8 cellular contexts compared by ENCODE assay signal in the genomic region with DNA sequence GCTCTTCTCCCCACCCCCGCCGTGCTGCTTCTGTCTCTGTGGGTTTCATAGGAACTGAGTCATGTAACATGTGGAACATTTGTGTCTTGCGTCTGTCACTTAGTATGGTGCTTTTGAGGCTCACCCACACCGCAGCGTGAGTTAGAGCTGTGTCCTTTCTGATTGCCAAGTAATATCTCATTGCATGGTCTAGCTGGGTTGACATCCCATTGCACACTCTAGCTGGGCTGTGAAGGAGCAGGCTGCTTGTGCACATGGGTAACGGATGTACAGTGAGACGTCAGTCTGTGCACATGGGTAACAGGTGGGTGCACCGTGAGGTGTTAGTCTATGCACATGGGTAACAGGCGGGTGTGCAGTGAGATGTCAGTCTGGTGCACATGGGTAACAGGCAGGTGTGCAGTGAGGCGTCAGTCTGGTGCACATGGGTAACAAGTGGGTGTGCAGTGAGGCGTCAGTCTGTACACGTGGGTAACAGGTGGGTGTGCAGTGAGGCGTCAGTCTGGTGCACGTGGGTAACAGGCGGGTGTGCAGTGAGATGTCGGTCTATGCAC. TPM values are rescaled to one million over a fixed set of nuclear protein-coding genes. Genes with fewer than 3 reads are reported as not detected.
A peak's percentile ranks its signal among the peaks of the same experiment; 100 is the strongest.
DNase-seq lines count a peak whose midpoint lies in the region; ATAC-seq and TF ChIP-seq lines count a peak whose summit lies in the region.
"Not testable (repeated sequence)": the region's sequence is repeated elsewhere in the genome, so short reads cannot be mapped to it uniquely, and the experiment has no call there.

No MANE protein-coding gene starts in this region.

- H3K4me3 ChIP-seq in heart right ventricle, result not testable (repeated sequence)

- not testable (repeated sequence) for H3K9me3 ChIP-seq in heart right ventricle

- peak overlapping the region; percentile 60 for H3K4me3 Mint-ChIP-seq in activated T-helper 17 cell treated with anti-CD3 and anti-CD28 coated beads, Interleukin-2, amount 50 U/mL, for 72 hours
- H3K4me3 Mint-ChIP-seq in stimulated activated naive CD8-positive, alpha-beta T cell treated with anti-CD3 and anti-CD28 coated beads, Interleukin-15, Interleukin-2, amounts not matched to agents 100 ng/mL and 50 ng/mL, for 24 hours, result peak overlapping the region; percentile 59

- DNase-seq in activated CD4-positive, alpha-beta T cell treated with anti-CD3 and anti-CD28 coated beads for 4 hours, result peak; percentile 45 to 58
- not testable (repeated sequence) for DNase-seq in heart right ventricle
- peak; percentile 33 to 63 (median 43) for DNase-seq in stimulated activated CD4-positive, alpha-beta T cell treated with anti-CD3 and anti-CD28 coated beads, Interleukin-12 subunit alpha, Interleukin-12 subunit beta, amount 100 ng/mL, for 48 hours (ENCODE audit: low read depth in 2 of 3, low spot score in 1 of 3)

- H3K4me1 ChIP-seq in heart right ventricle, result peaks cover 0 to 12% (median 0%) of the 10 kb centered on the region in 9 donors

- peak overlapping the region; percentile 64 for H3K27ac Mint-ChIP-seq in activated T-helper 17 cell treated with anti-CD3 and anti-CD28 coated beads, Interleukin-2, amount 50 U/mL, for 72 hours
- H3K27ac Mint-ChIP-seq in stimulated activated naive CD8-positive, alpha-beta T cell treated with anti-CD3 and anti-CD28 coated beads, Interleukin-15, Interleukin-2, amounts not matched to agents 100 ng/mL and 50 ng/mL, for 24 hours, result peak overlapping the region; percentile 90

- intact Hi-C loops in heart right ventricle (cut with DNase I), result not testable (repeated sequence)

- ATAC-seq in GM18498 (IDR thresholded peaks at IDR 0.05; ENCODE audit: unreplicated experiment), result peak; percentile 61
- peak; percentile 59 for ATAC-seq in GM21723 (IDR thresholded peaks at IDR 0.05; ENCODE audit: unreplicated experiment)
- peak; percentile 46 for ATAC-seq in HG03469 (IDR thresholded peaks at IDR 0.05; ENCODE audit: unreplicated experiment)
- peak; percentile 99 for ATAC-seq in activated T-helper 17 cell treated with anti-CD3 and anti-CD28 coated beads, Interleukin-2, amount 50 U/mL, for 72 hours (replicated peaks)
- peak in 5 of 8 donors; percentile 10 to 58 (median 55) for ATAC-seq in heart right ventricle

- H3K36me3 ChIP-seq in heart right ventricle, result not testable (repeated sequence)

- WGBS in heart right ventricle, 2 donors, result 85 to 88% methylated on average over 14 of the region's 16 CpGs

- not testable (repeated sequence) for H3K4me1 Mint-ChIP-seq in activated T-helper 17 cell treated with anti-CD3 and anti-CD28 coated beads, Interleukin-2, amount 50 U/mL, for 72 hours
- peaks cover 34% of the 10 kb centered on the region for H3K4me1 Mint-ChIP-seq in stimulated activated naive CD8-positive, alpha-beta T cell treated with anti-CD3 and anti-CD28 coated beads, Interleukin-15, Interleukin-2, amounts not matched to agents 100 ng/mL and 50 ng/mL, for 24 hours (ENCODE audit: low read depth)

- not testable (repeated sequence) for TF ChIP-seq CTCF in heart right ventricle (IDR thresholded peaks at IDR 0.05)

- not testable (repeated sequence) for H3K27me3 ChIP-seq in heart right ventricle

- H3K9me3 Mint-ChIP-seq in activated T-helper 17 cell treated with anti-CD3 and anti-CD28 coated beads, Interleukin-2, amount 50 U/mL, for 72 hours; stimulated activated naive CD8-positive, alpha-beta T cell treated with anti-CD3 and anti-CD28 coated beads, Interleukin-15, Interleukin-2, amounts not matched to agents 100 ng/mL and 50 ng/mL, for 24 hours: not testable (repeated sequence)

- H3K36me3 Mint-ChIP-seq in activated T-helper 17 cell treated with anti-CD3 and anti-CD28 coated beads, Interleukin-2, amount 50 U/mL, for 72 hours (ENCODE audit: low read depth); stimulated activated naive CD8-positive, alpha-beta T cell treated with anti-CD3 and anti-CD28 coated beads, Interleukin-15, Interleukin-2, amounts not matched to agents 100 ng/mL and 50 ng/mL, for 24 hours (ENCODE audit: low read depth): not testable (repeated sequence)

- not testable (repeated sequence) for H3K27me3 Mint-ChIP-seq in activated T-helper 17 cell treated with anti-CD3 and anti-CD28 coated beads, Interleukin-2, amount 50 U/mL, for 72 hours; stimulated activated naive CD8-positive, alpha-beta T cell treated with anti-CD3 and anti-CD28 coated beads, Interleukin-15, Interleukin-2, amounts not matched to agents 100 ng/mL and 50 ng/mL, for 24 hours

- H3K27ac ChIP-seq in heart right ventricle, result not testable (repeated sequence)

RNA-seq across cellular contexts. Expression of a gene that starts 36.2 kb away (rescaled TPM):
- 100 to 1,000 TPM; 137 to 173 TPM for total RNA-seq in activated T-helper 17 cell treated with anti-CD3 and anti-CD28 coated beads, Interleukin-2, amount 50 U/mL, for 72 hours
- 10 to 100 TPM in 1 of 10 donors, 1 to 10 TPM in 7, under 1 TPM in 2; 0.35 to 12.6 (median 1.8) TPM for total RNA-seq in heart right ventricle
- under 1 TPM; 0.29 to 0.58 TPM for polyA plus RNA-seq in heart right ventricle

RNA-seq across cellular contexts. Expression of a gene that starts 52.1 kb away (rescaled TPM):
- total RNA-seq in activated T-helper 17 cell treated with anti-CD3 and anti-CD28 coated beads, Interleukin-2, amount 50 U/mL, for 72 hours, result 1 to 10 TPM; 3.2 to 4.3 TPM
- total RNA-seq in heart right ventricle, result 10 to 100 TPM; 16.0 to 34.1 (median 25.9) TPM
- polyA plus RNA-seq in heart right ventricle, result 10 to 100 TPM in 1 of 2 donors, 1 to 10 TPM in 1; 3.8 to 13.8 TPM

Comparison
In these comparisons a context has a peak if more than half of its experiments do, and no peak if none do; other contexts are left out.
1. ATAC-seq: peak in every context shown above with its lines; median percentile 99 in activated T-helper 17 cell treated with anti-CD3 and anti-CD28 coated beads, Interleukin-2, amount 50 U/mL, for 72 hours; 61 in GM18498; 59 in GM21723; 55 in heart right ventricle; 46 in HG03469.
2. RNA of a gene that starts 36.2 kb away (total RNA-seq): 137 to 173 TPM in activated T-helper 17 cell treated with anti-CD3 and anti-CD28 coated beads, Interleukin-2, amount 50 U/mL, for 72 hours; 0.35 to 12.6 TPM in heart right ventricle; every median in the first group is over 10 times any median in the second.